In genomic region chr2:207225773-207226172, GRCh38 we compare ENCODE assay signal across 18 cellular contexts.
A peak's percentile ranks its signal among the peaks of the same experiment; 100 is the strongest.
DNase-seq lines count a peak whose midpoint lies in the region; ATAC-seq and TF ChIP-seq lines count a peak whose summit lies in the region.
"Had no signal": no experiment of that assay in that cellular context is flagged by ENCODE, and none has a peak within 500 bp of the region (broad histone marks: within the 10 kb centered on the region; RNA-seq: fewer than 3 reads in every experiment).

No MANE protein-coding gene starts in this region.

- peaks cover 3% of the 10 kb centered on the region for H3K23me2 ChIP-seq in H9 (ENCODE audit: insufficient read length, low read depth, low read length, poor library complexity, severe bottlenecking)

- no CpG with 5 or more reads among the region's 6 CpGs for WGBS in H9 (ENCODE audit: extremely low coverage, insufficient read length, low lambda C conversion rate)
- no CpG with 5 or more reads among the region's 6 CpGs for WGBS in neuronal stem cell (ENCODE audit: extremely low coverage in 2 of 2, insufficient read length in 2 of 2, insufficient replicate concordance in 1 of 2), 2 donors
- no CpG with 5 or more reads among the region's 6 CpGs for WGBS in trophoblast cell (ENCODE audit: extremely low coverage, insufficient coverage, insufficient read length)

- peaks cover 11% of the 10 kb centered on the region for H3K27me3 Mint-ChIP-seq in H9 (ENCODE audit: low read depth)
- H3K27me3 Mint-ChIP-seq in activated naive CD8-positive, alpha-beta T cell treated with anti-CD3 and anti-CD28 coated beads, Interleukin-2, amount 50 U/mL, for 24 hours: no peaks in the 10 kb centered on the region

- peaks cover 69 to 76% of the 10 kb centered on the region in 2 experiments for H3K4me1 Mint-ChIP-seq in H9
- peaks cover 60% of the 10 kb centered on the region for H3K4me1 Mint-ChIP-seq in activated naive CD8-positive, alpha-beta T cell treated with anti-CD3 and anti-CD28 coated beads, Interleukin-2, amount 50 U/mL, for 24 hours

- H3K18ac ChIP-seq in H9 (ENCODE audit: insufficient read length, low read depth, low read length): peak overlapping the region; percentile 52
- H3K18ac ChIP-seq in neuronal stem cell (ENCODE audit: low read length): no peak overlapping the region
- H3K18ac ChIP-seq in trophoblast cell (ENCODE audit: low read length): no peak overlapping the region

- H3K14ac ChIP-seq in H9 (ENCODE audit: insufficient read depth, low read length) (no peak overlapping the region), neuronal stem cell (ENCODE audit: low read length) (no peak overlapping the region), trophoblast cell (ENCODE audit: low read length) (no peak overlapping the region)

- H3K9ac ChIP-seq in H9 (ENCODE audit: extremely low read depth, insufficient read length, low read length) (no peak overlapping the region), neuronal stem cell (ENCODE audit: low read depth, low read length, poor library complexity) (no peak overlapping the region), trophoblast cell (ENCODE audit: low read length) (no peak overlapping the region)
- H3K9ac ChIP-seq: BLaER1 had no signal

- no peaks in the 10 kb centered on the region for H4K20me1 ChIP-seq in H9 (ENCODE audit: control insufficient read depth, insufficient read depth, insufficient read length)
- H4K20me1 ChIP-seq: BLaER1 had no signal

- H3K36me3 ChIP-seq in neuronal stem cell (replicated peaks in 1 of 2; ENCODE audit: control insufficient read depth in 2 of 2, insufficient read depth in 2 of 2, low read length in 2 of 2) (no peaks in the 10 kb centered on the region), trophoblast cell (ENCODE audit: control insufficient read depth in 1 of 2, insufficient read depth in 2 of 2, low read length in 2 of 2) (no peaks in the 10 kb centered on the region)
- H3K36me3 ChIP-seq: adrenal gland, BLaER1, Peyer's patch, thyroid gland had no signal

- H3K23ac ChIP-seq in H9 (ENCODE audit: insufficient read length, low read depth, low read length) (no peak overlapping the region), neuronal stem cell (ENCODE audit: low read depth, low read length, poor library complexity) (no peak overlapping the region), trophoblast cell (ENCODE audit: low read length) (no peak overlapping the region)

- H3K9me3 Mint-ChIP-seq in H9: no peaks in the 10 kb centered on the region
- no peaks in the 10 kb centered on the region for H3K9me3 Mint-ChIP-seq in activated naive CD8-positive, alpha-beta T cell treated with anti-CD3 and anti-CD28 coated beads, Interleukin-2, amount 50 U/mL, for 24 hours

- DNase-seq in NCI-H146 (lab: John Stamatoyannopoulos, UW) (peak; percentile 7), NCI-H146 treated with DMSO at 0.1 percent for 48 hours (lab: John Stamatoyannopoulos, UW; ENCODE audit: unreplicated experiment) (no peak), H9 (no peak), neuronal stem cell (ENCODE audit: low spot score) (no peak), trophoblast cell (no peak)
- no peak for DNase-seq in activated naive CD8-positive, alpha-beta T cell treated with anti-CD3 and anti-CD28 coated beads, Interleukin-2, amount 50 U/mL, for 24 hours
- DNase-seq: cerebellar nuclear complex, foreskin keratinocyte, NCI-H774, Peyer's patch, retina, thyroid gland had no signal

- no peak overlapping the region for H3K4me3 Mint-ChIP-seq in H9
- peak overlapping the region; percentile 16 for H3K4me3 Mint-ChIP-seq in activated naive CD8-positive, alpha-beta T cell treated with anti-CD3 and anti-CD28 coated beads, Interleukin-2, amount 50 U/mL, for 24 hours

- H3K27ac ChIP-seq in H9 (ENCODE audit: insufficient read length, low read depth, low read length) (no peak overlapping the region), neuronal stem cell (replicated peaks; ENCODE audit: low read length) (no peak overlapping the region), trophoblast cell (ENCODE audit: low read depth, low read length) (no peak overlapping the region)
- H3K27ac ChIP-seq: 22Rv1, BLaER1, foreskin keratinocyte, thyroid gland had no signal

- no peaks in the 10 kb centered on the region; a peak in 3 of 7 replicates for H3K36me3 Mint-ChIP-seq in H9 (ENCODE audit: insufficient read depth in 1 of 3, low read depth in 3 of 3)
- H3K36me3 Mint-ChIP-seq in activated naive CD8-positive, alpha-beta T cell treated with anti-CD3 and anti-CD28 coated beads, Interleukin-2, amount 50 U/mL, for 24 hours (ENCODE audit: low read depth): peaks cover 2% of the 10 kb centered on the region

- no peak overlapping the region for H4K5ac ChIP-seq in H9 (ENCODE audit: insufficient read length, low read depth, low read length)

- H3K56ac ChIP-seq in H9 (ENCODE audit: insufficient read length, low read depth, low read length): no peak overlapping the region

- H3K4me2 ChIP-seq in H9 (ENCODE audit: insufficient read depth, insufficient read length, low read length) (no peak overlapping the region), neuronal stem cell (ENCODE audit: insufficient read depth, low read length, poor library complexity, severe bottlenecking) (no peak overlapping the region), trophoblast cell (ENCODE audit: low read length) (no peak overlapping the region)
- H3K4me2 ChIP-seq: BLaER1 had no signal

- peak overlapping the region in 1 of 3 experiments; percentile 31; a peak in 3 of 7 replicates for H3K27ac Mint-ChIP-seq in H9
- peak overlapping the region; percentile 87 for H3K27ac Mint-ChIP-seq in activated naive CD8-positive, alpha-beta T cell treated with anti-CD3 and anti-CD28 coated beads, Interleukin-2, amount 50 U/mL, for 24 hours

- no peak overlapping the region for H2BK15ac ChIP-seq in H9 (ENCODE audit: low read depth, low read length)
- H2BK15ac ChIP-seq in neuronal stem cell (ENCODE audit: low read length): no peak overlapping the region

- H3K79me2 ChIP-seq in H9 (ENCODE audit: insufficient read depth, low read length) (no peaks in the 10 kb centered on the region), trophoblast cell (ENCODE audit: control insufficient read depth, insufficient read depth, low read length, poor library complexity) (no peaks in the 10 kb centered on the region)

- no peak overlapping the region for H4K12ac ChIP-seq in trophoblast cell (ENCODE audit: low read depth, low read length)

- H4K91ac ChIP-seq in H9 (ENCODE audit: insufficient read length, low read depth, low read length): no peak overlapping the region
- no peak overlapping the region for H4K91ac ChIP-seq in neuronal stem cell (ENCODE audit: low read depth, low read length, poor library complexity)
- no peak overlapping the region for H4K91ac ChIP-seq in trophoblast cell (ENCODE audit: low read depth, low read length)

- H2BK20ac ChIP-seq in H9 (ENCODE audit: low read depth, low read length, poor library complexity, severe bottlenecking): no peak overlapping the region

- no peaks in the 10 kb centered on the region for H3K79me1 ChIP-seq in H9 (ENCODE audit: insufficient read depth, low read depth, low read length, poor library complexity, severe bottlenecking)
- H3K79me1 ChIP-seq in neuronal stem cell (ENCODE audit: low read depth, low read length): no peaks in the 10 kb centered on the region
- H3K79me1 ChIP-seq in trophoblast cell (ENCODE audit: low read length): no peaks in the 10 kb centered on the region

- H2BK5ac ChIP-seq in H9 (ENCODE audit: insufficient read length, low read length) (no peak overlapping the region), neuronal stem cell (ENCODE audit: low read length) (no peak overlapping the region), trophoblast cell (ENCODE audit: low read depth, low read length, poor library complexity) (no peak overlapping the region)

- no peak overlapping the region for H3T11ph ChIP-seq in H9 (ENCODE audit: low read length)

- H3K27me3 ChIP-seq in H9 (ENCODE audit: insufficient read depth, low read length) (no peaks in the 10 kb centered on the region), neuronal stem cell (ENCODE audit: control insufficient read depth in 3 of 3, insufficient read depth in 3 of 3, low read depth in 1 of 3, low read length in 3 of 3) (no peaks in the 10 kb centered on the region), trophoblast cell (ENCODE audit: insufficient read depth, low read length) (no peaks in the 10 kb centered on the region)
- H3K27me3 ChIP-seq: adrenal gland, BLaER1, foreskin keratinocyte, Peyer's patch, thyroid gland had no signal

- no peak overlapping the region for H2AK5ac ChIP-seq in H9 (ENCODE audit: insufficient read length, low read length)
- no peak overlapping the region for H2AK5ac ChIP-seq in neuronal stem cell (ENCODE audit: low read depth, low read length)
- H2AK5ac ChIP-seq in trophoblast cell (ENCODE audit: low read length): no peak overlapping the region

- no peak overlapping the region for H2AFZ ChIP-seq in H9 (ENCODE audit: low read length)
- peak overlapping the region; percentile 11 for H2AFZ ChIP-seq in neuronal stem cell (ENCODE audit: low read length)
- H2AFZ ChIP-seq in trophoblast cell (ENCODE audit: insufficient read depth, low read length, poor library complexity): no peak overlapping the region

- no peak overlapping the region for H3K4ac ChIP-seq in H9 (ENCODE audit: low read depth, low read length)
- H3K4ac ChIP-seq in neuronal stem cell (ENCODE audit: low read length): no peak overlapping the region
- no peak overlapping the region for H3K4ac ChIP-seq in trophoblast cell (ENCODE audit: low read depth, low read length)

- no peak overlapping the region for H4K8ac ChIP-seq in H9 (replicated peaks; ENCODE audit: insufficient read length, low read depth, low read length)
- no peak overlapping the region for H4K8ac ChIP-seq in neuronal stem cell (ENCODE audit: low read depth, low read length)
- H4K8ac ChIP-seq in trophoblast cell (ENCODE audit: low read depth, low read length): no peak overlapping the region

- H3K4me3 ChIP-seq in neuronal stem cell (ENCODE audit: low read length in 2 of 2) (no peak overlapping the region), trophoblast cell (ENCODE audit: low read depth, low read length) (no peak overlapping the region)
- H3K4me3 ChIP-seq: adrenal gland, BLaER1, lung, Peyer's patch, thyroid gland had no signal

- H2BK12ac ChIP-seq in H9 (ENCODE audit: insufficient read length, low read depth, low read length) (no peak overlapping the region), neuronal stem cell (ENCODE audit: low read length) (peak overlapping the region; percentile 86), trophoblast cell (ENCODE audit: low read length) (no peak overlapping the region)

- no peak for TF ChIP-seq CTCF in H9 (conservative IDR thresholded peaks at IDR 0.05)

- ATAC-seq in activated naive CD8-positive, alpha-beta T cell treated with anti-CD3 and anti-CD28 coated beads, Interleukin-2, amount 50 U/mL, for 24 hours: peak; percentile 15
- ATAC-seq in GM18873 (IDR thresholded peaks at IDR 0.05; ENCODE audit: low FRiP score, unreplicated experiment) (no peak), HG03095 (IDR thresholded peaks at IDR 0.05; ENCODE audit: unreplicated experiment) (no peak)
- ATAC-seq: foreskin keratinocyte had no signal

- H3K4me1 ChIP-seq in H9 (ENCODE audit: insufficient read depth, low read length) (peaks cover 21% of the 10 kb centered on the region), neuronal stem cell (ENCODE audit: control insufficient read depth in 2 of 2, insufficient read depth in 1 of 2, low read depth in 1 of 2, low read length in 2 of 2) (peaks cover 33 to 34% of the 10 kb centered on the region in 2 donors), trophoblast cell (ENCODE audit: control insufficient read depth in 1 of 2, insufficient read depth in 2 of 2, low read length in 2 of 2) (peaks cover 0 to 4% of the 10 kb centered on the region in 2 experiments)
- H3K4me1 ChIP-seq: BLaER1 had no signal

- H3K9me3 ChIP-seq in H9 (ENCODE audit: control insufficient read depth, low read depth, low read length): no peaks in the 10 kb centered on the region
- no peaks in the 10 kb centered on the region for H3K9me3 ChIP-seq in neuronal stem cell (replicated peaks in 1 of 2; ENCODE audit: control insufficient read depth in 2 of 2, insufficient read depth in 1 of 2, low read depth in 1 of 2, low read length in 2 of 2)
- H3K9me3 ChIP-seq in trophoblast cell (ENCODE audit: insufficient read depth, low read depth, low read length): no peaks in the 10 kb centered on the region
- H3K9me3 ChIP-seq: adrenal gland, BLaER1, Peyer's patch, thyroid gland had no signal

- H2BK120ac ChIP-seq in H9 (ENCODE audit: low read depth, low read length, poor library complexity, severe bottlenecking) (no peak overlapping the region), neuronal stem cell (ENCODE audit: low read depth, low read length) (no peak overlapping the region), trophoblast cell (ENCODE audit: insufficient read depth, low read length, poor library complexity) (no peak overlapping the region)
